12 cellular contexts compared by ENCODE assay signal in the genomic region with DNA sequence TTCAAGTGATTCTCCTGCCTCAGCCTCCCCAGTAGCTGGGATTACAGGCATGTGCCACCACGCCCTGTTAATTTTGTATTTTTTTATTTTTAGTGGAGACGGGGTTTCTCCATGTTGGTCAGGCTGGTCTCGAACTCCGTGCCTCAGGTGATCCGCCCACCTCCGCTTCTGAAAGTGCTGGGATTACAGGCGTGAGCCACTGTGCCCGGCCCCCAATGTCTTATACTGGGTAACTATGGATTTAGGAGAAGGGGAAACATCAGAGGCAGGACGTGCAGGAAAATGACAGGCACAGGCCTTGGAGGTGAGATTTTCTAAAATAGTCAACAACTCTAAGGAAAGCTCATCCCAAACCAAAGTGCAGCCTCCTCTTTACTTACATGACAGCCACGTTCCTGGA. TPM values are rescaled to one million over a fixed set of nuclear protein-coding genes. Genes with fewer than 3 reads are reported as not detected.
DNase-seq lines count a peak whose midpoint lies in the region; ATAC-seq and TF ChIP-seq lines count a peak whose summit lies in the region.
"Had no signal": no experiment of that assay in that cellular context is flagged by ENCODE, and none has a peak within 500 bp of the region (broad histone marks: within the 10 kb centered on the region; RNA-seq: fewer than 3 reads in every experiment).

No MANE protein-coding gene starts in this region.

- H3K4me1 ChIP-seq in DND-41 (ENCODE audit: insufficient read depth, low read length) (peaks cover 23% of the 10 kb centered on the region), suprapubic skin (peaks cover 7% of the 10 kb centered on the region)
- H3K4me1 ChIP-seq: right lobe of liver had no signal

- no peaks in the 10 kb centered on the region for H3K79me2 ChIP-seq in DND-41 (ENCODE audit: insufficient read depth, low read length)

- H4K20me1 ChIP-seq in DND-41 (ENCODE audit: insufficient read depth, low read length), result no peaks in the 10 kb centered on the region

- H3K4me2 ChIP-seq in DND-41 (ENCODE audit: insufficient read depth, low read length), result peak overlapping the region; percentile 89

- H3K9ac ChIP-seq in DND-41 (ENCODE audit: low read depth, low read length), result peak overlapping the region; percentile 55; the same call in 1 of the 2 replicates

- ATAC-seq in DND-41 (ENCODE audit: insufficient read depth, low read depth), result no peak
- no peak for ATAC-seq in GM18907 (IDR thresholded peaks at IDR 0.05; ENCODE audit: unreplicated experiment)

- TF ChIP-seq CTCF in DND-41 (IDR thresholded peaks at IDR 0.05; ENCODE audit: borderline replicate concordance, extremely low read depth, low read length, poor library complexity, severe bottlenecking) (no peak), LNCaP clone FGC (IDR thresholded peaks at IDR 0.05; ENCODE audit: control insufficient read depth, extremely low read depth, insufficient read depth) (no peak), suprapubic skin (IDR thresholded peaks at IDR 0.05) (no peak)

- no peak overlapping the region for H3K27ac ChIP-seq in DND-41 (ENCODE audit: low read length)
- H3K27ac ChIP-seq in angular gyrus (ENCODE audit: low read depth, low read length), result peak overlapping the region; percentile 82
- H3K27ac ChIP-seq in suprapubic skin, result no peak overlapping the region
- H3K27ac ChIP-seq: neutrophil, SJSA1 had no signal

- no peaks in the 10 kb centered on the region for H3K36me3 ChIP-seq in DND-41 (ENCODE audit: insufficient read depth, low read length)
- H3K36me3 ChIP-seq in suprapubic skin, result no peaks in the 10 kb centered on the region
- H3K36me3 ChIP-seq: neutrophil, right lobe of liver, SJSA1 had no signal

- H2AFZ ChIP-seq in DND-41 (ENCODE audit: low read depth, low read length), result peak overlapping the region; percentile 97

- DNase-seq in DND-41 (no peak), LNCaP clone FGC (ENCODE audit: low read depth) (no peak), suprapubic skin (ENCODE audit: low spot score in 2 of 2) (peak; percentile 29 to 58), germinal center (ENCODE audit: low spot score) (no peak), SIG-M5 treated with dmso at 0.1 percent for 504 hours (lab: John Stamatoyannopoulos, UW; ENCODE audit: unreplicated experiment) (no peak)

- H3K4me3 ChIP-seq in DND-41 (ENCODE audit: low read depth in 1 of 2, low read length in 2 of 2) (peak overlapping the region in 1 of 2 experiments; percentile 87; a peak in 2 of 4 replicates), LNCaP clone FGC (ENCODE audit: low read depth, low read length) (peak overlapping the region; percentile 52; the same call in 1 of the 2 replicates), suprapubic skin (no peak overlapping the region)
- H3K4me3 ChIP-seq: lung, SJSA1 had no signal

- no peak for TF ChIP-seq EP300 in suprapubic skin (IDR thresholded peaks at IDR 0.05)

- WGBS in suprapubic skin, result 78% methylated on average over 10 of the region's 10 CpGs

- H3K27me3 ChIP-seq in DND-41 (ENCODE audit: insufficient read depth, low read length, poor library complexity) (no peaks in the 10 kb centered on the region), suprapubic skin (no peaks in the 10 kb centered on the region)
- H3K27me3 ChIP-seq: neutrophil, right lobe of liver, SJSA1 had no signal

- H3K9me3 ChIP-seq in DND-41 (ENCODE audit: insufficient read depth, low read length, severe bottlenecking) (no peaks in the 10 kb centered on the region), suprapubic skin (no peaks in the 10 kb centered on the region)
- H3K9me3 ChIP-seq: neutrophil, right lobe of liver, SJSA1 had no signal

- no peak for TF ChIP-seq POLR2A in suprapubic skin (IDR thresholded peaks at IDR 0.05)

RNA-seq across cellular contexts. Expression of a gene that starts 11.1 kb away (rescaled TPM):
- total RNA-seq in suprapubic skin, result 10 to 100 TPM; 29.4 to 60.7 (median 48.4) TPM

RNA-seq across cellular contexts. Expression of a gene that starts 22.5 kb away (rescaled TPM):
- total RNA-seq in suprapubic skin, result 1 to 10 TPM in 1 of 4 donors, under 1 TPM in 3; 0.21 to 2.3 (median 0.72) TPM
- total RNA-seq: activated CD4-positive, alpha-beta T cell treated with anti-CD3 and anti-CD28 coated beads, Interleukin-2, amount 10 ng/mL, durations not matched to agents 24 days and 14 days had no signal

RNA-seq across cellular contexts. Expression of a gene that starts 22.9 kb away (rescaled TPM):
- total RNA-seq in suprapubic skin, result 10 to 100 TPM; 16.2 to 81.3 (median 28.6) TPM

Comparison
In these comparisons a context has a peak if more than half of its experiments do, and no peak if none do; other contexts are left out.
1. DNase-seq: peak in suprapubic skin (2 of 2); none in DND-41 (single experiment), LNCaP clone FGC (single experiment), germinal center (single experiment) and SIG-M5 treated with dmso at 0.1 percent for 504 hours (single experiment).